18 cellular contexts compared by ENCODE assay signal in genomic region chr4:55170462-55170861, GRCh38. TPM values are rescaled to one million over a fixed set of nuclear protein-coding genes. Genes with fewer than 3 reads are reported as not detected.
A peak's percentile ranks its signal among the peaks of the same experiment; 100 is the strongest.
DNase-seq lines count a peak whose midpoint lies in the region; ATAC-seq and FAIRE-seq lines count a peak whose summit lies in the region.
"Had no signal": no experiment of that assay in that cellular context is flagged by ENCODE, and none has a peak within 500 bp of the region (broad histone marks: within the 10 kb centered on the region; RNA-seq: fewer than 3 reads in every experiment).

No MANE protein-coding gene starts in this region.

- H3K18ac ChIP-seq in mesenchymal stem cell (ENCODE audit: low read depth in 1 of 2, low read length in 2 of 2), result peak overlapping the region; percentile 18 to 19

- no peak overlapping the region for H2AK5ac ChIP-seq in mesenchymal stem cell (ENCODE audit: low read length, severe bottlenecking)

- H3K4me1 ChIP-seq in mesenchymal stem cell (ENCODE audit: control insufficient read depth, insufficient read depth, low read depth, low read length), result peaks cover 7% of the 10 kb centered on the region
- H3K4me1 ChIP-seq: BLaER1 had no signal

- H3K14ac ChIP-seq in mesenchymal stem cell (ENCODE audit: low read length in 2 of 2), result no peak overlapping the region

- H3K4me3 ChIP-seq in mesenchymal stem cell (ENCODE audit: insufficient read depth in 1 of 2, low read depth in 1 of 2, low read length in 2 of 2), result no peak overlapping the region
- H3K4me3 ChIP-seq: BLaER1, GM12878 had no signal

- no peaks in the 10 kb centered on the region for H3K9me3 ChIP-seq in mesenchymal stem cell (ENCODE audit: control insufficient read depth, low read length)
- H3K9me3 ChIP-seq: BLaER1, Caco-2 had no signal

- no peak overlapping the region for H3K9ac ChIP-seq in mesenchymal stem cell (ENCODE audit: low read length)
- H3K9ac ChIP-seq: BLaER1 had no signal

- peak; percentile 3 for DNase-seq in DMS153 (lab: John Stamatoyannopoulos, UW)
- DNase-seq in DMS153 treated with DMSO at 0.1 percent for 48 hours (lab: John Stamatoyannopoulos, UW; ENCODE audit: unreplicated experiment), result no peak
- DNase-seq in mesenchymal stem cell, result peak; percentile 78
- no peak for DNase-seq in Kasumi-1 (lab: John Stamatoyannopoulos, UW)
- DNase-seq: AML-193; Caco-2; CD8-positive, alpha-beta memory T cell; KG1 had no signal

- no peak overlapping the region for H3K27ac ChIP-seq in mesenchymal stem cell (ENCODE audit: low read length, poor library complexity, severe bottlenecking)
- H3K27ac ChIP-seq: 22Rv1, BLaER1 had no signal

- no peak overlapping the region for H2BK120ac ChIP-seq in mesenchymal stem cell (ENCODE audit: low read depth, low read length)

- no peak overlapping the region for H3K4ac ChIP-seq in mesenchymal stem cell (ENCODE audit: low read depth in 1 of 2, low read length in 2 of 2)

- WGBS in mesenchymal stem cell, result 8% methylated on average over 4 of the region's 6 CpGs

- no peaks in the 10 kb centered on the region for H3K36me3 ChIP-seq in mesenchymal stem cell (ENCODE audit: control insufficient read depth in 1 of 2, insufficient read depth in 2 of 2, low read depth in 1 of 2, low read length in 2 of 2)
- H3K36me3 ChIP-seq: BLaER1 had no signal

- H4K91ac ChIP-seq in mesenchymal stem cell (ENCODE audit: low read length), result no peak overlapping the region

- no peak overlapping the region for H4K8ac ChIP-seq in mesenchymal stem cell (ENCODE audit: low read length)

- ATAC-seq in GM19395 (IDR thresholded peaks at IDR 0.05; ENCODE audit: unreplicated experiment) (no peak), HG02870 (IDR thresholded peaks at IDR 0.05; ENCODE audit: unreplicated experiment) (no peak)
- ATAC-seq: GM12878, HCT116 had no signal

- no peak overlapping the region for H3K23ac ChIP-seq in mesenchymal stem cell (ENCODE audit: low read length in 2 of 2)

- H2AFZ ChIP-seq in mesenchymal stem cell (ENCODE audit: low read depth, low read length), result no peak overlapping the region

- no peaks in the 10 kb centered on the region for H3K27me3 ChIP-seq in mesenchymal stem cell (ENCODE audit: control insufficient read depth in 1 of 2, insufficient read depth in 1 of 2, low read length in 2 of 2)
- H3K27me3 ChIP-seq: BLaER1 had no signal

- no peak overlapping the region for H2BK15ac ChIP-seq in mesenchymal stem cell (ENCODE audit: low read depth, poor library complexity, severe bottlenecking)

- H3K4me2 ChIP-seq in mesenchymal stem cell (ENCODE audit: low read length, poor library complexity, severe bottlenecking), result no peak overlapping the region
- H3K4me2 ChIP-seq: BLaER1 had no signal

- no peak overlapping the region for H2BK12ac ChIP-seq in mesenchymal stem cell (ENCODE audit: low read length in 2 of 2)

- no peaks in the 10 kb centered on the region for H3K79me1 ChIP-seq in mesenchymal stem cell (replicated peaks; ENCODE audit: low read length, poor library complexity, severe bottlenecking)

- H2BK5ac ChIP-seq in mesenchymal stem cell (ENCODE audit: low read depth, low read length, poor library complexity, severe bottlenecking), result no peak overlapping the region

- FAIRE-seq in endometrium (lab: Jason Lieb, UNC), result peak; percentile 97
- FAIRE-seq: GM12878, GM18507, H54 had no signal

RNA-seq across cellular contexts. Expression of gene KDR, which starts 45.1 kb away (rescaled TPM):
- polyA plus RNA-seq in mesenchymal stem cell (2013, experiment 1 of 2), result 1.7 TPM
- 1.5 TPM for polyA plus RNA-seq in mesenchymal stem cell (2013, experiment 2 of 2)
- polyA plus RNA-seq: CD8-positive, alpha-beta memory T cell; IgD-negative memory B cell had no signal

Comparison
In these comparisons a context has a peak if more than half of its experiments do, and no peak if none do; other contexts are left out.
1. DNase-seq: peak in DMS153 (single experiment) and mesenchymal stem cell (single experiment); none in DMS153 treated with DMSO at 0.1 percent for 48 hours (single experiment) and Kasumi-1 (0 of 2).